ENCODE assay signal across 18 cellular contexts in genomic region chr22:21741790-21742189, GRCh38. TPM values are rescaled to one million over a fixed set of nuclear protein-coding genes. Genes with fewer than 3 reads are reported as not detected.
DNase-seq lines count a peak whose midpoint lies in the region; ATAC-seq, FAIRE-seq and TF ChIP-seq lines count a peak whose summit lies in the region.
"Had no signal": no experiment of that assay in that cellular context is flagged by ENCODE, and none has a peak within 500 bp of the region (broad histone marks: within the 10 kb centered on the region; RNA-seq: fewer than 3 reads in every experiment).

No MANE protein-coding gene starts in this region.

- peaks cover 5% of the 10 kb centered on the region for H3K4me1 Mint-ChIP-seq in memory B cell

- H3K27me3 ChIP-seq in bronchial epithelial cell (ENCODE audit: control insufficient read depth, insufficient read depth, low read length): peaks cover 3% of the 10 kb centered on the region

- H3K27ac Mint-ChIP-seq in memory B cell: peak overlapping the region; percentile 29
- H3K27ac Mint-ChIP-seq: IgD-negative memory B cell had no signal

- H3K4me3 ChIP-seq in bronchial epithelial cell (ENCODE audit: low read depth, low read length): no peak overlapping the region
- H3K4me3 ChIP-seq: A549, GM23338 had no signal

- no peak for TF ChIP-seq CTCF in bronchial epithelial cell (IDR thresholded peaks at IDR 0.05; ENCODE audit: insufficient read depth, low read length, severe bottlenecking)
- TF ChIP-seq CTCF in D721Med (IDR thresholded peaks at IDR 0.05; ENCODE audit: insufficient read depth, missing control alignments): no peak

- H3K9me3 Mint-ChIP-seq in memory B cell: no peaks in the 10 kb centered on the region
- H3K9me3 Mint-ChIP-seq: CD8-positive, alpha-beta memory T cell; GM23338; IgD-negative memory B cell had no signal

- no peaks in the 10 kb centered on the region for H3K36me3 Mint-ChIP-seq in memory B cell

- H3K27me3 Mint-ChIP-seq in memory B cell: no peaks in the 10 kb centered on the region
- H3K27me3 Mint-ChIP-seq: CD8-positive, alpha-beta memory T cell; IgD-negative memory B cell had no signal

- peak; percentile 9 for DNase-seq in M059J (ENCODE audit: low read depth)
- no peak for DNase-seq in bronchial epithelial cell (ENCODE audit: low read depth)
- DNase-seq in memory B cell (ENCODE audit: low spot score in 2 of 2): no peak
- no peak for DNase-seq in DMS114 treated with DMSO at 0.1 percent for 48 hours (lab: John Stamatoyannopoulos, UW; ENCODE audit: unreplicated experiment)
- no peak for DNase-seq in D721Med (ENCODE audit: insufficient read length, low spot score)
- no peak for DNase-seq in activated gamma-delta T cell (lab: John Stamatoyannopoulos, UW)
- DNase-seq: Calu3; CD8-positive, alpha-beta memory T cell; DMS153; DMS79 treated with DMSO at 0.1 percent for 48 hours; EL; GDM1; H7 had no signal

- no peak overlapping the region for H3K4me3 Mint-ChIP-seq in memory B cell
- H3K4me3 Mint-ChIP-seq: GM23338, IgD-negative memory B cell had no signal

- FAIRE-seq in bronchial epithelial cell (lab: Jason Lieb, UNC) (peak; percentile 36), D721Med (lab: Jason Lieb, UNC) (no peak)
- FAIRE-seq: A549, GM12892 had no signal

- no peak for ATAC-seq in memory B cell (ENCODE audit: low read depth)
- no peak for ATAC-seq in HG02840 (IDR thresholded peaks at IDR 0.05; ENCODE audit: low FRiP score, unreplicated experiment)
- ATAC-seq: GM23338 had no signal

- H3K36me3 ChIP-seq in bronchial epithelial cell (ENCODE audit: control insufficient read depth, insufficient read depth, low read length): no peaks in the 10 kb centered on the region

RNA-seq across cellular contexts. Expression of gene YPEL1, which starts 6.2 kb away (rescaled TPM):
- 1.2 and 2.4 TPM in 2 replicates for total RNA-seq in M059J (2014; rRNA removed; shearing (Covaris generic))
- 0.13 and 0.26 TPM in 2 replicates for total RNA-seq in bronchial epithelial cell
